In genomic region chr5:4065472-4066320, GRCh38 we compare ENCODE assay signal across 21 cellular contexts.
DNase-seq lines count a peak whose midpoint lies in the region; ATAC-seq, FAIRE-seq and TF ChIP-seq lines count a peak whose summit lies in the region.
"Had no signal": no experiment of that assay in that cellular context is flagged by ENCODE, and none has a peak within 500 bp of the region (broad histone marks: within the 10 kb centered on the region; RNA-seq: fewer than 3 reads in every experiment).

No MANE protein-coding gene starts in this region.

- 70 to 84% methylated on average over 8 to 11 of the region's 11 CpGs for WGBS in endodermal cell (ENCODE audit: insufficient coverage in 1 of 2, insufficient read length in 1 of 2), 2 experiments
- WGBS in mesendoderm (ENCODE audit: extremely low coverage, insufficient coverage, low lambda C conversion rate): no CpG with 5 or more reads among the region's 11 CpGs
- 36% methylated on average over 11 of the region's 11 CpGs for WGBS in pancreas, 2 donors

- H4K8ac ChIP-seq in mesendoderm (ENCODE audit: low read depth, low read length): no peak overlapping the region

- POLR2A ChIA-PET in OCI-LY7 (lab: Charles Lee): no interaction called here

- DNase-seq in cardiac muscle cell (ENCODE audit: low read depth in 1 of 2, low spot score in 1 of 2): peak in 1 of 2 donors; percentile 81
- no peak for DNase-seq in right atrium auricular region (ENCODE audit: low spot score)
- peak; percentile 59 for DNase-seq in endodermal cell
- DNase-seq in mesendoderm: peak; percentile 40
- DNase-seq in activated T-cell treated with anti-CD3 and anti-CD28 coated beads, Interleukin-2, amount 50 U/mL, for 1 hour: no peak
- DNase-seq in GM03348 (ENCODE audit: low spot score): no peak
- no peak for DNase-seq in OCI-LY7 (ENCODE audit: low spot score)
- DNase-seq in pancreas: no peak
- DNase-seq: Caco-2; CD4-positive, alpha-beta T cell; H7; NCI-H1436; NCI-H1930; NCI-H226; NCI-H524 had no signal

- no peaks in the 10 kb centered on the region for H3K9me3 Mint-ChIP-seq in endodermal cell
- H3K9me3 Mint-ChIP-seq: CD4-positive, alpha-beta T cell had no signal

- intact Hi-C loops in OCI-LY7 (cut with micrococcal nuclease; ENCODE audit: unreplicated experiment) (no loop called here), pancreas (cut with DNase I) (no loop called here)

- H3K27me3 ChIP-seq in cardiac muscle cell (no peaks in the 10 kb centered on the region), right atrium auricular region (no peaks in the 10 kb centered on the region), endodermal cell (ENCODE audit: control insufficient read depth, insufficient read depth, low read length, poor library complexity, severe bottlenecking) (no peaks in the 10 kb centered on the region), mesendoderm (ENCODE audit: insufficient read depth, low read length, poor library complexity) (no peaks in the 10 kb centered on the region), pancreas (peaks cover 0 to 9% (median 0%) of the 10 kb centered on the region in 4 donors)
- H3K27me3 ChIP-seq: SJSA1 had no signal

- H3K27me3 Mint-ChIP-seq in endodermal cell (ENCODE audit: insufficient read depth): no peaks in the 10 kb centered on the region
- H3K27me3 Mint-ChIP-seq: CD4-positive, alpha-beta T cell had no signal

- no peak for ATAC-seq in pancreas

- H3K23ac ChIP-seq in mesendoderm (ENCODE audit: low read length): no peak overlapping the region

- H3K79me2 ChIP-seq in mesendoderm (ENCODE audit: control insufficient read depth, insufficient read depth, low read length): no peaks in the 10 kb centered on the region
- H3K79me2 ChIP-seq in OCI-LY7 (ENCODE audit: insufficient read depth, low read depth, low read length): no peaks in the 10 kb centered on the region

- no peak overlapping the region for H3K27ac Mint-ChIP-seq in endodermal cell
- H3K27ac Mint-ChIP-seq: CD4-positive, alpha-beta T cell had no signal

- no peaks in the 10 kb centered on the region for H3K9me2 ChIP-seq in OCI-LY7 (ENCODE audit: insufficient read depth, low read length)

- no peak overlapping the region for H2BK15ac ChIP-seq in mesendoderm (replicated peaks; ENCODE audit: low read depth)

- no peak for FAIRE-seq in pancreas (lab: Jason Lieb, UNC)
- FAIRE-seq: A204.1, GM12891, GM18507 had no signal

- TF ChIP-seq CTCF in cardiac muscle cell (IDR thresholded peaks at IDR 0.05; ENCODE audit: low read depth, low read length) (no peak), right atrium auricular region (IDR thresholded peaks at IDR 0.05) (no peak), endodermal cell (conservative IDR thresholded peaks at IDR 0.05) (peak; percentile 60), OCI-LY7 (conservative IDR thresholded peaks at IDR 0.05; ENCODE audit: low read length) (no peak), pancreas (IDR thresholded peaks at IDR 0.05) (no peak)

- no peak overlapping the region for H3K4me3 Mint-ChIP-seq in endodermal cell
- H3K4me3 Mint-ChIP-seq: CD4-positive, alpha-beta T cell had no signal

- BruUV-seq in OCI-LY7 (replicated peaks; lab: Mats Ljungman, UMichigan): no TSS peak

- no peak overlapping the region for H3K4ac ChIP-seq in mesendoderm (ENCODE audit: low read depth, low read length)

- no peaks in the 10 kb centered on the region for H3K36me3 Mint-ChIP-seq in endodermal cell (ENCODE audit: low read depth)

- H3K4me1 ChIP-seq in cardiac muscle cell (ENCODE audit: low read depth) (peaks cover 32% of the 10 kb centered on the region), right atrium auricular region (no peaks in the 10 kb centered on the region), endodermal cell (ENCODE audit: control insufficient read depth, insufficient read depth, low read length) (no peaks in the 10 kb centered on the region), mesendoderm (ENCODE audit: control insufficient read depth, low read depth, low read length) (no peaks in the 10 kb centered on the region), OCI-LY7 (ENCODE audit: insufficient read depth, low read length, poor library complexity, severe bottlenecking) (no peaks in the 10 kb centered on the region), pancreas (no peaks in the 10 kb centered on the region)
- H3K4me1 ChIP-seq: Caco-2, SJSA1 had no signal

- H3K9ac ChIP-seq in endodermal cell (ENCODE audit: extremely low read depth, low read length, poor library complexity, severe bottlenecking): no peak overlapping the region
- H3K9ac ChIP-seq in mesendoderm (ENCODE audit: low read length): no peak overlapping the region
- H3K9ac ChIP-seq: KMS-11 had no signal

- H3K4me3 ChIP-seq in cardiac muscle cell: no peak overlapping the region
- no peak overlapping the region for H3K4me3 ChIP-seq in right atrium auricular region
- no peak overlapping the region for H3K4me3 ChIP-seq in endodermal cell (ENCODE audit: low read length)
- H3K4me3 ChIP-seq in mesendoderm (ENCODE audit: low read length): no peak overlapping the region
- H3K4me3 ChIP-seq in OCI-LY7 (ENCODE audit: low read depth, low read length, poor library complexity, severe bottlenecking): no peak overlapping the region
- no peak overlapping the region for H3K4me3 ChIP-seq in pancreas
- H3K4me3 ChIP-seq: SJSA1 had no signal

- no peak overlapping the region for H3K18ac ChIP-seq in mesendoderm (ENCODE audit: low read length)

- CTCF ChIA-PET in OCI-LY7 (lab: Charles Lee; ENCODE audit: unreplicated experiment): no interaction called here

- H2AK5ac ChIP-seq in mesendoderm (ENCODE audit: low read length): no peak overlapping the region

- no peak overlapping the region for H3K56ac ChIP-seq in mesendoderm (ENCODE audit: low read length)

- H3K27ac ChIP-seq in cardiac muscle cell: peak overlapping the region; percentile 91
- H3K27ac ChIP-seq in right atrium auricular region: no peak overlapping the region
- no peak overlapping the region for H3K27ac ChIP-seq in endodermal cell (ENCODE audit: low read depth, low read length)
- H3K27ac ChIP-seq in mesendoderm (ENCODE audit: low read depth, low read length): no peak overlapping the region
- no peak overlapping the region for H3K27ac ChIP-seq in OCI-LY7 (ENCODE audit: low read depth, low read length, poor library complexity, severe bottlenecking)
- H3K27ac ChIP-seq in pancreas: no peak overlapping the region
- H3K27ac ChIP-seq: HL-60, KMS-11, SJSA1 had no signal

- no peak overlapping the region for H2BK120ac ChIP-seq in mesendoderm (ENCODE audit: low read depth, low read length)

- H3K9me3 ChIP-seq in cardiac muscle cell (ENCODE audit: low read depth) (no peaks in the 10 kb centered on the region), right atrium auricular region (no peaks in the 10 kb centered on the region), endodermal cell (ENCODE audit: control insufficient read depth, low read length) (no peaks in the 10 kb centered on the region), OCI-LY7 (ENCODE audit: low read length) (no peaks in the 10 kb centered on the region), pancreas (no peaks in the 10 kb centered on the region)
- H3K9me3 ChIP-seq: Caco-2 had no signal

- H3K36me3 ChIP-seq in cardiac muscle cell: no peaks in the 10 kb centered on the region
- no peaks in the 10 kb centered on the region for H3K36me3 ChIP-seq in right atrium auricular region
- no peaks in the 10 kb centered on the region for H3K36me3 ChIP-seq in endodermal cell (ENCODE audit: control insufficient read depth, insufficient read depth, low read length)
- no peaks in the 10 kb centered on the region for H3K36me3 ChIP-seq in mesendoderm (ENCODE audit: control insufficient read depth, insufficient read depth, low read length)
- H3K36me3 ChIP-seq in OCI-LY7 (ENCODE audit: insufficient read depth, low read length): no peaks in the 10 kb centered on the region
- no peaks in the 10 kb centered on the region for H3K36me3 ChIP-seq in pancreas
- H3K36me3 ChIP-seq: SJSA1 had no signal

- no peak overlapping the region for H2BK5ac ChIP-seq in mesendoderm (ENCODE audit: low read length)

- H3K4me2 ChIP-seq in mesendoderm (ENCODE audit: low read length) (no peak overlapping the region), OCI-LY7 (ENCODE audit: low read length) (no peak overlapping the region)
- H3K4me2 ChIP-seq: KMS-11 had no signal

- no peaks in the 10 kb centered on the region for H3K79me1 ChIP-seq in mesendoderm (ENCODE audit: low read length)

- peaks cover 3% of the 10 kb centered on the region for H3K4me1 Mint-ChIP-seq in endodermal cell

- no peak overlapping the region for H2AFZ ChIP-seq in OCI-LY7 (ENCODE audit: low read length)

- no peaks in the 10 kb centered on the region for H4K20me1 ChIP-seq in OCI-LY7 (ENCODE audit: insufficient read depth, low read length)

- H4K5ac ChIP-seq in mesendoderm (ENCODE audit: low read length): no peak overlapping the region

Comparison
In these comparisons a context has a peak if more than half of its experiments do, and no peak if none do; other contexts are left out.
1. DNase-seq: peak in endodermal cell (single experiment) and mesendoderm (single experiment); none in right atrium auricular region (single experiment), activated T-cell treated with anti-CD3 and anti-CD28 coated beads, Interleukin-2, amount 50 U/mL, for 1 hour (single experiment), GM03348 (single experiment), OCI-LY7 (single experiment) and pancreas (0 of 6).